Comparison of ENCODE assay signal across 1 cellular context in the genomic region with DNA sequence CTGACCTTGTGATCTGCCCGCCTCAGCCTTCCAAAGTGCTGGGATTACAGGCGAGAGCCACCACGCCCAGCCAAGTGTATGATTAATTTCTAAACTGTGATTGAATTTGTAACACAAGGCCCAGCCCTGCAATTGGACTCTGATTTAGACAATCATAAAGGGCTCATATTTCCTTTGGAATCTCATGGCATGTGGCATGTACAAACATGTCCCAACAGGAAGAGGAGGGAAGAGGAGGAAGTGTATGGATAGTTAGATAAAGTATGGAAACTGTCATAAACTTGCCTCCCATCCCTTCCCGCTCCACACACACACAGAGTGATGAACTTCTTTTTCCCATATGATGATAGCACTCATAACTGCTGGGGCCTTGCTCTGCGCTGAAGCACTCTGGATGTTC.
TF ChIP-seq lines count a peak whose summit lies in the region.

No MANE protein-coding gene starts in this region.

TF ChIP-seq in IMR-90, 13 proteins besides CTCF, POLR2A, EP300 and RAD21:
- no peak for TF ChIP-seq MAZ (IDR thresholded peaks at IDR 0.05; ENCODE audit: borderline replicate concordance, low read depth, low read length)
- no peak for TF ChIP-seq SMC3 (IDR thresholded peaks at IDR 0.05; ENCODE audit: low read depth, low read length)
- no peak for TF ChIP-seq MXI1 (IDR thresholded peaks at IDR 0.05; ENCODE audit: borderline replicate concordance, low read depth, low read length)
- TF ChIP-seq, protein P1, sequence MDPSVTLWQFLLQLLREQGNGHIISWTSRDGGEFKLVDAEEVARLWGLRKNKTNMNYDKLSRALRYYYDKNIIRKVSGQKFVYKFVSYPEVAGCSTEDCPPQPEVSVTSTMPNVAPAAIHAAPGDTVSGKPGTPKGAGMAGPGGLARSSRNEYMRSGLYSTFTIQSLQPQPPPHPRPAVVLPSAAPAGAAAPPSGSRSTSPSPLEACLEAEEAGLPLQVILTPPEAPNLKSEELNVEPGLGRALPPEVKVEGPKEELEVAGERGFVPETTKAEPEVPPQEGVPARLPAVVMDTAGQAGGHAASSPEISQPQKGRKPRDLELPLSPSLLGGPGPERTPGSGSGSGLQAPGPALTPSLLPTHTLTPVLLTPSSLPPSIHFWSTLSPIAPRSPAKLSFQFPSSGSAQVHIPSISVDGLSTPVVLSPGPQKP (IDR thresholded peaks at IDR 0.05; ENCODE audit: borderline replicate concordance, low read depth, low read length) = no peak
- TF ChIP-seq FOS (IDR thresholded peaks at IDR 0.05; ENCODE audit: low read depth, low read length) = no peak
TF ChIP-seq in IMR-90: peak in this region for 0.
